In the genomic region with DNA sequence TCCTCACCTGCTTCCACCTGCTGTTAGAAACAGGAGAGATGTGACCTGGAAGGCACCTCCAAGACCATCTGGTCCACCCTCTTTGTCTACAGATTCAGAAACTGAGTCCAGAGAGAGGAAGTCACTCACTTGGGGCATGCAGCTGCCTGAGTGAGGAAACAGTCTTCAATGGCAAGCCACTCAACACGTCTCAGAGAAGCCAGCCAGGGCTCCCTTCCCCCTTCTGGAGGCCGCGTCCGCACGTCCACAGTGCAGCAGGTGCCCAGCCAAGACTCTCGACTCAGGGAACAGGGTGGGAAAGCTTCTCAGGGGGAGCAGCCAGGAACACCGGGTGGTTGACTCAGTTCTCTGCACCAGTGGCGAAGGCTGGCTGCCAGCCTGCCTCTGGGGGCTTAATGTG, we compare ENCODE assay signal across 17 cellular contexts.
A peak's percentile ranks its signal among the peaks of the same experiment; 100 is the strongest.
DNase-seq lines count a peak whose midpoint lies in the region; ATAC-seq and TF ChIP-seq lines count a peak whose summit lies in the region.
"Had no signal": no experiment of that assay in that cellular context is flagged by ENCODE, and none has a peak within 500 bp of the region (broad histone marks: within the 10 kb centered on the region; RNA-seq: fewer than 3 reads in every experiment).

No MANE protein-coding gene starts in this region.

- H3K27me3 Mint-ChIP-seq in activated naive CD8-positive, alpha-beta T cell treated with anti-CD3 and anti-CD28 coated beads, Interleukin-2, amount 50 U/mL, for 24 hours: peaks cover 7% of the 10 kb centered on the region
- H3K27me3 Mint-ChIP-seq in stimulated activated memory B cell treated with anti-CD40 and anti-IgM and Interleukin-4, amounts not matched to agents 10 μg/mL and 1 μg/mL and 100 μg/mL, for 72 hours: no peaks in the 10 kb centered on the region
- peaks cover 3% of the 10 kb centered on the region for H3K27me3 Mint-ChIP-seq in activated CD4-positive, alpha-beta memory T cell treated with anti-CD3 and anti-CD28 coated beads for 36 hours

- H3K27ac Mint-ChIP-seq in activated naive CD8-positive, alpha-beta T cell treated with anti-CD3 and anti-CD28 coated beads, Interleukin-2, amount 50 U/mL, for 24 hours: no peak overlapping the region
- peak overlapping the region; percentile 96 for H3K27ac Mint-ChIP-seq in stimulated activated memory B cell treated with anti-CD40 and anti-IgM and Interleukin-4, amounts not matched to agents 10 μg/mL and 1 μg/mL and 100 μg/mL, for 72 hours
- no peak overlapping the region for H3K27ac Mint-ChIP-seq in activated CD4-positive, alpha-beta memory T cell treated with anti-CD3 and anti-CD28 coated beads for 36 hours
- H3K27ac Mint-ChIP-seq: activated naive CD4-positive, alpha-beta T cell treated with anti-CD3 and anti-CD28 coated beads, Interleukin-2, amount 10 ng/mL, durations not matched to agents 7 days and 5 days had no signal

- in situ Hi-C loops in GM18951 (cut with MboI; ENCODE audit: low sequenced_read_pairs, unreplicated experiment): no loop called here

- ATAC-seq in HG03175 (IDR thresholded peaks at IDR 0.05; ENCODE audit: unreplicated experiment): peak; percentile 22
- ATAC-seq in activated naive CD8-positive, alpha-beta T cell treated with anti-CD3 and anti-CD28 coated beads, Interleukin-2, amount 50 U/mL, for 24 hours: peak; percentile 22
- peak; percentile 63 for ATAC-seq in stimulated activated memory B cell treated with anti-CD40 and anti-IgM and Interleukin-4, amounts not matched to agents 10 μg/mL and 1 μg/mL and 100 μg/mL, for 72 hours

- TF ChIP-seq POLR2A in GM18951 (IDR thresholded peaks at IDR 0.05; ENCODE audit: extremely low read depth, insufficient read depth, insufficient read length): peak; percentile 8

- CTCF ChIA-PET in activated CD4-positive, alpha-beta memory T cell treated with anti-CD3 and anti-CD28 coated beads for 36 hours (lab: Charles Lee): no interaction called here

- no peaks in the 10 kb centered on the region for H3K36me3 Mint-ChIP-seq in activated naive CD8-positive, alpha-beta T cell treated with anti-CD3 and anti-CD28 coated beads, Interleukin-2, amount 50 U/mL, for 24 hours (ENCODE audit: low read depth)
- H3K36me3 Mint-ChIP-seq in stimulated activated memory B cell treated with anti-CD40 and anti-IgM and Interleukin-4, amounts not matched to agents 10 μg/mL and 1 μg/mL and 100 μg/mL, for 72 hours: peaks cover 7% of the 10 kb centered on the region
- H3K36me3 Mint-ChIP-seq in activated CD4-positive, alpha-beta memory T cell treated with anti-CD3 and anti-CD28 coated beads for 36 hours: no peaks in the 10 kb centered on the region
- H3K36me3 Mint-ChIP-seq: activated naive CD4-positive, alpha-beta T cell treated with anti-CD3 and anti-CD28 coated beads, Interleukin-2, amount 10 ng/mL, durations not matched to agents 7 days and 5 days; naive thymus-derived CD8-positive, alpha-beta T cell had no signal

- H3K4me1 Mint-ChIP-seq in activated naive CD8-positive, alpha-beta T cell treated with anti-CD3 and anti-CD28 coated beads, Interleukin-2, amount 50 U/mL, for 24 hours: peaks cover 31% of the 10 kb centered on the region
- H3K4me1 Mint-ChIP-seq in stimulated activated memory B cell treated with anti-CD40 and anti-IgM and Interleukin-4, amounts not matched to agents 10 μg/mL and 1 μg/mL and 100 μg/mL, for 72 hours: peaks cover 92% of the 10 kb centered on the region
- H3K4me1 Mint-ChIP-seq in activated CD4-positive, alpha-beta memory T cell treated with anti-CD3 and anti-CD28 coated beads for 36 hours (ENCODE audit: low read depth): peaks cover 2% of the 10 kb centered on the region

- intact Hi-C loops in activated CD4-positive, alpha-beta memory T cell treated with anti-CD3 and anti-CD28 coated beads for 36 hours (cut with micrococcal nuclease): no loop called here

- POLR2A ChIA-PET in activated CD4-positive, alpha-beta memory T cell treated with anti-CD3 and anti-CD28 coated beads for 36 hours (lab: Charles Lee): interaction anchor here (0.6 kb wide), 1 partner anchor 402 kb away, joined by 3 read pairs; no protein-coding TSS in a partner anchor

- H3K9me3 Mint-ChIP-seq in activated naive CD8-positive, alpha-beta T cell treated with anti-CD3 and anti-CD28 coated beads, Interleukin-2, amount 50 U/mL, for 24 hours: no peaks in the 10 kb centered on the region
- no peaks in the 10 kb centered on the region for H3K9me3 Mint-ChIP-seq in stimulated activated memory B cell treated with anti-CD40 and anti-IgM and Interleukin-4, amounts not matched to agents 10 μg/mL and 1 μg/mL and 100 μg/mL, for 72 hours
- H3K9me3 Mint-ChIP-seq in activated CD4-positive, alpha-beta memory T cell treated with anti-CD3 and anti-CD28 coated beads for 36 hours: no peaks in the 10 kb centered on the region
- H3K9me3 Mint-ChIP-seq: activated naive CD4-positive, alpha-beta T cell treated with anti-CD3 and anti-CD28 coated beads, Interleukin-2, amount 10 ng/mL, durations not matched to agents 7 days and 5 days had no signal

- no peak overlapping the region for H3K4me3 Mint-ChIP-seq in activated naive CD8-positive, alpha-beta T cell treated with anti-CD3 and anti-CD28 coated beads, Interleukin-2, amount 50 U/mL, for 24 hours
- peak overlapping the region; percentile 34 for H3K4me3 Mint-ChIP-seq in stimulated activated memory B cell treated with anti-CD40 and anti-IgM and Interleukin-4, amounts not matched to agents 10 μg/mL and 1 μg/mL and 100 μg/mL, for 72 hours
- no peak overlapping the region for H3K4me3 Mint-ChIP-seq in activated CD4-positive, alpha-beta memory T cell treated with anti-CD3 and anti-CD28 coated beads for 36 hours
- H3K4me3 Mint-ChIP-seq: activated naive CD4-positive, alpha-beta T cell treated with anti-CD3 and anti-CD28 coated beads, Interleukin-2, amount 10 ng/mL, durations not matched to agents 7 days and 5 days had no signal

- DNase-seq in activated naive CD8-positive, alpha-beta T cell treated with anti-CD3 and anti-CD28 coated beads, Interleukin-2, amount 50 U/mL, for 24 hours: no peak
- no peak for DNase-seq in activated CD4-positive, alpha-beta memory T cell treated with anti-CD3 and anti-CD28 coated beads for 36 hours
- DNase-seq in NCI-H526 (lab: John Stamatoyannopoulos, UW): no peak
- DNase-seq in activated T-cell treated with anti-CD3 and anti-CD28 coated beads for 4 hours: no peak
- DNase-seq: activated CD4-positive, CD25-positive, alpha-beta regulatory T cell; activated CD8-positive, alpha-beta memory T cell treated with anti-CD3 and anti-CD28 coated beads, Interleukin-2, amount 50 U/mL, for 4 hours; activated naive CD4-positive, alpha-beta T cell treated with anti-CD3 and anti-CD28 coated beads, Interleukin-2, amount 10 ng/mL, durations not matched to agents 7 days and 5 days; DMS53; effector CD4-positive, alpha-beta T cell; naive thymus-derived CD8-positive, alpha-beta T cell; NCI-H146; NCI-H526 treated with DMSO at 0.1 percent for 48 hours; substantia nigra; T-helper 1 cell had no signal
